9 cellular contexts compared by ENCODE assay signal in the genomic region with DNA sequence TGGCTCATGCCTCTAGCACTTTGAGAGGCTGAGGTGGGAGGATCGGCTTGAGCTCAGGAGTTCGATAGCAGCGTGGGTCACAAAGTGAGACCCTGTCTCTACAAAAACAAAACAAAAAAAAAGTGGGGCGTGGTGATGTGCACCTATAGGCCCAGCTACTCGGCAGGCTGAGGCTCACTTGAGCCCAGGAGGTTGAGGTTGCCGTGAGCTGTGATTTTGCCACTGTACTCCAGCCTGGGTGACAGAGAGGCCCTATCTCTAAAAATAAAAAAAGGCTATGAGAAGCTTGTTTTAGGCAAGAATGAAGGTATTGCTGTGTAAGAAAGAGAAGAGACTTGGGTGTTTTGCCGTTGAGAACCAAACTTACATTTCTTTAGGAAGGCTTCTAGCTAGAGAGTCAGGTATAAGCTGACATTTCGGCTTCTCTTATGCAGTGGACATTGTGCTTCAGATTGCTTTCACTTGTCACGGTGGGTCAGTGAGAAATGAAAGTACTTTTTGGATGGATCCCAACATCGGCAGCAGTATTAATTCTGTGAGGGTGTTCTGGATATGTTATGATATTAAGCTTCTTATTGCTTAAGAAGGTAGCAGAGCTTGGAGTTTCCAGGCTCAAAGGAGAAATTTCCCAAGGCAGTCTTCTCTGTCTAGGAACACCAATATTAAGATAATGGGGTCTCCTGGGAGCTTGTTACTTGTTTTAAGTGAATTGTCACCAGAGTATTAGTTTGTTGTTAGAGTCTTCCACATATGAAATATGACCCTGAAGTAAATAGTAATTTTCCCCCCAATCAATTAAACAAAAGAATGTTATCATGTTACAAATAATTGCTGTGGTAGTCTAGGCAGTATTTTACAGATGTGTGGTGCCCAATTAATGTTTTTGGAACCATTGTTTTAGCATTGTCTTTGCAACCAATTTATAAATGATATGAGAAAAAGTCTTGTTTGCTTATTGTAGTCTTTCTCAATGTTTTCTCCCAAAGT. TPM values are rescaled to one million over a fixed set of nuclear protein-coding genes. Genes with fewer than 3 reads are reported as not detected.
DNase-seq lines count a peak whose midpoint lies in the region; FAIRE-seq and TF ChIP-seq lines count a peak whose summit lies in the region.
"Had no signal": no experiment of that assay in that cellular context is flagged by ENCODE, and none has a peak within 500 bp of the region (broad histone marks: within the 10 kb centered on the region; RNA-seq: fewer than 3 reads in every experiment).

No MANE protein-coding gene starts in this region.

- POLR2A ChIA-PET in OCI-LY7 (lab: Charles Lee), result interaction anchor here (0.7 to 3.7 kb wide), 13 partner anchors 8 to 69 kb away, joined by 3 to 50 read pairs (median 3); a partner anchor contains a TSS

- no peaks in the 10 kb centered on the region for H3K27me3 ChIP-seq in small intestine (ENCODE audit: control insufficient read depth in 2 of 2, insufficient read depth in 2 of 2, low read length in 2 of 2)

- intact Hi-C loops in OCI-LY7 (cut with micrococcal nuclease; ENCODE audit: unreplicated experiment), result no loop called here

- no peak overlapping the region for H2AFZ ChIP-seq in OCI-LY7 (ENCODE audit: low read length)

- H3K79me2 ChIP-seq in OCI-LY7 (ENCODE audit: insufficient read depth, low read depth, low read length), result peaks cover 100% of the 10 kb centered on the region

- peaks cover 20% of the 10 kb centered on the region for H3K36me3 Mint-ChIP-seq in T-helper 2 cell treated with Interferon-gamma antibody and Interleukin-4, amounts not matched to agents 5 μg/mL and 100 μg/mL, for 36 hours (ENCODE audit: low read depth)

- H3K4me1 Mint-ChIP-seq in T-helper 2 cell treated with Interferon-gamma antibody and Interleukin-4, amounts not matched to agents 5 μg/mL and 100 μg/mL, for 36 hours (ENCODE audit: low read depth), result peaks cover 56% of the 10 kb centered on the region

- TF ChIP-seq CTCF in OCI-LY7 (conservative IDR thresholded peaks at IDR 0.05; ENCODE audit: low read length) (no peak), fibroblast of pulmonary artery (IDR thresholded peaks at IDR 0.05; ENCODE audit: low read length, missing control alignments) (no peak)

- CTCF ChIA-PET in OCI-LY7 (lab: Charles Lee; ENCODE audit: unreplicated experiment), result interaction anchor here (0.8 kb wide), 1 partner anchor 20 kb away, joined by 3 read pairs; no protein-coding TSS in a partner anchor

- H3K9me2 ChIP-seq in OCI-LY7 (ENCODE audit: insufficient read depth, low read length), result no peaks in the 10 kb centered on the region

- TSS peak; percentile 19 for BruUV-seq in OCI-LY7 (replicated peaks; lab: Mats Ljungman, UMichigan)

- no peak for FAIRE-seq in small intestine (lab: Jason Lieb, UNC)
- FAIRE-seq: A204.1 had no signal

- 35 to 56% (median 38%) methylated on average over 10 of the region's 10 CpGs for WGBS in small intestine, 3 donors

- H3K4me3 Mint-ChIP-seq in T-helper 2 cell treated with Interferon-gamma antibody and Interleukin-4, amounts not matched to agents 5 μg/mL and 100 μg/mL, for 36 hours, result peak overlapping the region; percentile 22

- H3K27me3 Mint-ChIP-seq in T-helper 2 cell treated with Interferon-gamma antibody and Interleukin-4, amounts not matched to agents 5 μg/mL and 100 μg/mL, for 36 hours (ENCODE audit: low read depth), result no peaks in the 10 kb centered on the region

- peak overlapping the region; percentile 52 for H3K4me2 ChIP-seq in OCI-LY7 (ENCODE audit: low read length)

- peaks cover 71% of the 10 kb centered on the region for H4K20me1 ChIP-seq in OCI-LY7 (ENCODE audit: insufficient read depth, low read length)

- peak overlapping the region; percentile 28 for H3K27ac Mint-ChIP-seq in T-helper 2 cell treated with Interferon-gamma antibody and Interleukin-4, amounts not matched to agents 5 μg/mL and 100 μg/mL, for 36 hours

- H3K4me1 ChIP-seq in OCI-LY7 (ENCODE audit: insufficient read depth, low read length, poor library complexity, severe bottlenecking) (peaks cover 90% of the 10 kb centered on the region), small intestine (ENCODE audit: control insufficient read depth in 2 of 2, insufficient read depth in 1 of 2, low read depth in 1 of 2, low read length in 1 of 2) (peaks cover 0 to 7% of the 10 kb centered on the region in 2 donors)

- H3K9me3 ChIP-seq in OCI-LY7 (ENCODE audit: low read length) (no peaks in the 10 kb centered on the region), small intestine (ENCODE audit: control insufficient read depth, low read depth) (no peaks in the 10 kb centered on the region)

- H3K4me3 ChIP-seq in OCI-LY7 (ENCODE audit: low read depth, low read length, poor library complexity, severe bottlenecking) (no peak overlapping the region), fibroblast of pulmonary artery (replicated peaks; ENCODE audit: low read depth, low read length) (no peak overlapping the region), small intestine (ENCODE audit: low read depth in 1 of 2, low read length in 2 of 2) (no peak overlapping the region)

- H3K9me3 Mint-ChIP-seq in T-helper 2 cell treated with Interferon-gamma antibody and Interleukin-4, amounts not matched to agents 5 μg/mL and 100 μg/mL, for 36 hours, result no peaks in the 10 kb centered on the region

- no peak for DNase-seq in T-helper 2 cell treated with Interferon-gamma antibody and Interleukin-4, amounts not matched to agents 5 μg/mL and 100 μg/mL, for 36 hours (ENCODE audit: low spot score)
- DNase-seq in T-helper 2 cell, result no peak
- DNase-seq in OCI-LY7 (ENCODE audit: low spot score), result no peak
- DNase-seq in fibroblast of pulmonary artery (ENCODE audit: low read depth), result peak; percentile 39
- DNase-seq in small intestine, result peak; percentile 46
- no peak for DNase-seq in mesenteric fat pad (ENCODE audit: low spot score)
- no peak for DNase-seq in middle frontal gyrus (ENCODE audit: extremely low spot score, low spot score)
- DNase-seq in T1000 (lab: John Stamatoyannopoulos, UW), result no peak

- H3K36me3 ChIP-seq in OCI-LY7 (ENCODE audit: insufficient read depth, low read length), result peaks cover 91% of the 10 kb centered on the region
- H3K36me3 ChIP-seq in small intestine (ENCODE audit: control insufficient read depth in 2 of 2, insufficient read depth in 2 of 2, low read length in 2 of 2), result no peaks in the 10 kb centered on the region

- H3K27ac ChIP-seq in OCI-LY7 (ENCODE audit: low read depth, low read length, poor library complexity, severe bottlenecking) (peak overlapping the region; percentile 5), small intestine (ENCODE audit: low read depth in 1 of 2, low read length in 1 of 2) (peak overlapping the region in 1 of 2 donors; percentile 29)

RNA-seq across cellular contexts. Expression of a gene that starts 17.6 kb away (rescaled TPM):
- total RNA-seq in OCI-LY7 (2014; rRNA removed; shearing (Covaris generic)), result 98.7 and 148 TPM in 2 replicates
- total RNA-seq in OCI-LY7 (2022) (133 and 169 TPM in 2 replicates), mesenteric fat pad (27.0 TPM)
- polyA plus RNA-seq in small intestine, result 1 to 10 TPM in 1 of 3 donors, under 1 TPM in 2; 0.22 to 3.6 (median 0.27) TPM

Comparison
In these comparisons a context has a peak if more than half of its experiments do, and no peak if none do; other contexts are left out.
1. DNase-seq: peak in fibroblast of pulmonary artery (single experiment) and small intestine (single experiment); none in T-helper 2 cell treated with Interferon-gamma antibody and Interleukin-4, amounts not matched to agents 5 μg/mL and 100 μg/mL, for 36 hours (single experiment), T-helper 2 cell (0 of 5), OCI-LY7 (single experiment), mesenteric fat pad (single experiment), middle frontal gyrus (single experiment) and T1000 (single experiment).